8 cellular contexts compared by ENCODE assay signal in genomic region chr11:95788921-95789505, GRCh38. TPM values are rescaled to one million over a fixed set of nuclear protein-coding genes. Genes with fewer than 3 reads are reported as not detected.
DNase-seq lines count a peak whose midpoint lies in the region; ATAC-seq and TF ChIP-seq lines count a peak whose summit lies in the region.

No MANE protein-coding gene starts in this region.

- peak overlapping the region; percentile 100 for H3K27ac Mint-ChIP-seq in activated CD4-positive, alpha-beta T cell treated with anti-CD3 and anti-CD28 coated beads, Interleukin-2, amount 10 ng/mL, durations not matched to agents 7 days and 5 days
- peak overlapping the region; percentile 100 for H3K27ac Mint-ChIP-seq in natural killer cell

- H3K36me3 ChIP-seq in upper lobe of right lung: peaks cover 38% of the 10 kb centered on the region

- peak overlapping the region; percentile 93 for H3K4me3 Mint-ChIP-seq in activated CD4-positive, alpha-beta T cell treated with anti-CD3 and anti-CD28 coated beads, Interleukin-2, amount 10 ng/mL, durations not matched to agents 7 days and 5 days
- peak overlapping the region; percentile 100 for H3K4me3 Mint-ChIP-seq in natural killer cell

- no peaks in the 10 kb centered on the region for H3K27me3 ChIP-seq in upper lobe of right lung

- TF ChIP-seq POLR2A in erythroblast (IDR thresholded peaks at IDR 0.05; ENCODE audit: low read length): no peak

- CTCF ChIA-PET in activated CD4-positive, alpha-beta T cell treated with anti-CD3 and anti-CD28 coated beads, Interleukin-2, amount 10 ng/mL, durations not matched to agents 7 days and 5 days (lab: Charles Lee): interaction anchor here (0.6 to 1.6 kb wide), 8 partner anchors 18 to 721 kb away, joined by 3 to 6 read pairs (median 4); partner anchors contain the start of gene MAML2

- POLR2A ChIA-PET in activated CD4-positive, alpha-beta T cell treated with anti-CD3 and anti-CD28 coated beads, Interleukin-2, amount 10 ng/mL, durations not matched to agents 7 days and 5 days (lab: Charles Lee): interaction anchor here (0.6 to 1.2 kb wide), 4 partner anchors 26 to 722 kb away, joined by 3 to 5 read pairs (median 4); partner anchors contain the start of genes CCDC82, JRKL and SESN3

- H3K4me1 ChIP-seq in upper lobe of right lung: peaks cover 21% of the 10 kb centered on the region

- no peak for ATAC-seq in natural killer cell
- ATAC-seq in upper lobe of right lung: no peak
- no peak for ATAC-seq in GM21447 (IDR thresholded peaks at IDR 0.05; ENCODE audit: unreplicated experiment)

- peak overlapping the region; percentile 86 for H3K4me3 ChIP-seq in upper lobe of right lung

- peaks cover 58% of the 10 kb centered on the region for H3K4me1 Mint-ChIP-seq in activated CD4-positive, alpha-beta T cell treated with anti-CD3 and anti-CD28 coated beads, Interleukin-2, amount 10 ng/mL, durations not matched to agents 7 days and 5 days
- H3K4me1 Mint-ChIP-seq in natural killer cell: peaks cover 54 to 55% of the 10 kb centered on the region in 2 donors

- peak in 5 of 6 experiments; percentile 22 to 74 (median 23) for DNase-seq in stimulated activated naive CD4-positive, alpha-beta T cell (lab: John Stamatoyannopoulos, UW)
- no peak for DNase-seq in stimulated activated naive CD4-positive, alpha-beta T cell treated with Interleukin-2 at 50 U/mL for 16 hours (lab: John Stamatoyannopoulos, UW)
- DNase-seq in LoVo (ENCODE audit: low spot score): peak; percentile 13
- DNase-seq in activated CD4-positive, alpha-beta T cell treated with anti-CD3 and anti-CD28 coated beads, Interleukin-2, amount 10 ng/mL, durations not matched to agents 7 days and 5 days: peak; percentile 52
- DNase-seq in erythroblast (lab: John Stamatoyannopoulos, UW): peak; percentile 66 to 73
- DNase-seq in natural killer cell: no peak
- no peak for DNase-seq in upper lobe of right lung

- intact Hi-C loops in natural killer cell (cut with micrococcal nuclease): loop anchor here (1.0 to 2.0 kb wide), 3 partner anchors 558 to 816 kb away; partner anchors contain the start of genes CWC15, JRKL, KDM4D and SESN3
- intact Hi-C loops in upper lobe of right lung (cut with DNase I): no loop called here

- no peaks in the 10 kb centered on the region for H3K9me3 ChIP-seq in upper lobe of right lung

- no peaks in the 10 kb centered on the region for H3K9me3 Mint-ChIP-seq in activated CD4-positive, alpha-beta T cell treated with anti-CD3 and anti-CD28 coated beads, Interleukin-2, amount 10 ng/mL, durations not matched to agents 7 days and 5 days
- H3K9me3 Mint-ChIP-seq in natural killer cell: no peaks in the 10 kb centered on the region

- TF ChIP-seq CTCF in natural killer cell (IDR thresholded peaks at IDR 0.05) (no peak), upper lobe of right lung (IDR thresholded peaks at IDR 0.05) (peak; percentile 8)

- peak overlapping the region; percentile 99 for H3K27ac ChIP-seq in upper lobe of right lung

- peaks cover 52% of the 10 kb centered on the region for H3K36me3 Mint-ChIP-seq in activated CD4-positive, alpha-beta T cell treated with anti-CD3 and anti-CD28 coated beads, Interleukin-2, amount 10 ng/mL, durations not matched to agents 7 days and 5 days (ENCODE audit: low read depth)
- H3K36me3 Mint-ChIP-seq in natural killer cell: peaks cover 17% of the 10 kb centered on the region

- no peaks in the 10 kb centered on the region for H3K27me3 Mint-ChIP-seq in activated CD4-positive, alpha-beta T cell treated with anti-CD3 and anti-CD28 coated beads, Interleukin-2, amount 10 ng/mL, durations not matched to agents 7 days and 5 days
- no peaks in the 10 kb centered on the region for H3K27me3 Mint-ChIP-seq in natural killer cell (ENCODE audit: low read depth in 2 of 2)

RNA-seq across cellular contexts. Expression of gene FAM76B, which starts 0.6 kb away (rescaled TPM):
- total RNA-seq in activated CD4-positive, alpha-beta T cell treated with anti-CD3 and anti-CD28 coated beads, Interleukin-2, amount 10 ng/mL, durations not matched to agents 7 days and 5 days: 10 to 100 TPM; 51.6 to 71.2 TPM
- 10 to 100 TPM; 71.3 to 81.0 (median 76.9) TPM for total RNA-seq in natural killer cell
- 22.5 TPM for total RNA-seq in upper lobe of right lung

RNA-seq across cellular contexts. Expression of gene CEP57, which starts 1.3 kb away (rescaled TPM):
- 10 to 100 TPM; 67.7 to 73.2 TPM for total RNA-seq in activated CD4-positive, alpha-beta T cell treated with anti-CD3 and anti-CD28 coated beads, Interleukin-2, amount 10 ng/mL, durations not matched to agents 7 days and 5 days
- 10 to 100 TPM; 40.8 to 64.9 (median 55.1) TPM for total RNA-seq in natural killer cell
- 33.8 TPM for total RNA-seq in upper lobe of right lung

Comparison
In these comparisons a context has a peak if more than half of its experiments do, and no peak if none do; other contexts are left out.
1. DNase-seq: peak in stimulated activated naive CD4-positive, alpha-beta T cell (5 of 6), LoVo (single experiment), activated CD4-positive, alpha-beta T cell treated with anti-CD3 and anti-CD28 coated beads, Interleukin-2, amount 10 ng/mL, durations not matched to agents 7 days and 5 days (single experiment) and erythroblast (2 of 2); none in stimulated activated naive CD4-positive, alpha-beta T cell treated with Interleukin-2 at 50 U/mL for 16 hours (single experiment), natural killer cell (single experiment) and upper lobe of right lung (single experiment).